20 cellular contexts compared by ENCODE assay signal in the genomic region with DNA sequence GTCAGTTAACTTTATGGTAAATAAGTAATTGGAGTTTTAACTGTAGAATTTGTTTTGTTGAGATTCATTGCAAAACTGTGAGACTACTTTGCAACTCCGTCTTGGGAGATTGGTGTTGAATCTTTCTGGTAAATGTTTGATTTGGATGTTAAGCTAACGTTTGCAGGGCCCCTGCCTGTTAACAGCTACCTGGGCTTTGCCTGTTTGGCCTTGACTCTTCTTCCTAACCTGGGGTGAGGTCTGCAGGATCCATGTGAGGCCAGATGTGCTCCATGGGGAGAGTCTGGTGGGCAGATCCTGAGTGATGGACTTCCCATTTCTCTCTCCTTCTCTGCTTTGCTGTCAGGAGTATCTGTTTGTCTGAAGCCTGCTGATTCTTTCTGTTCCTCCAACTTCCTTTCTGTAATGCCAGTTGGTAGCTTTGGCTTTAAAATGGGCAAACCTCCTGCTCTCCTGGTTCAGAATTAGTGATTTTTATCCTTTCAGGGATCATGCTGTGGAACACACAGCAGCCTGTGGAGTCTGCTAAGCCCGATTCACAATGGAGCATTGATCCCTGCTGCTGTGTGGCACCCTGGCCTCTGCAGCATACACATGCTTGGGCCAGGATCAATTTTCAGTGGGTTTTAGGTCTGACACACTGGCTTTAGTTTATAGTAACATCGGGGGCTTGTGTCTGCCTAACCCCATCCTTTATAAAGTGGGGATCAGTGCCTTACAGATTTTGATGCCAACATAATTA.
"Had no signal": no experiment of that assay in that cellular context is flagged by ENCODE, and none has a peak within 500 bp of the region (broad histone marks: within the 10 kb centered on the region; RNA-seq: fewer than 3 reads in every experiment).

No MANE protein-coding gene starts in this region.

- H3K27me3 Mint-ChIP-seq: activated CD4-positive, alpha-beta T cell treated with anti-CD3 and anti-CD28 coated beads, Interleukin-2, amount 10 ng/mL, durations not matched to agents 7 days and 5 days had no signal

- H3K4me1 ChIP-seq: prostate gland had no signal

- H3K4me3 Mint-ChIP-seq: activated CD4-positive, alpha-beta T cell treated with anti-CD3 and anti-CD28 coated beads, Interleukin-2, amount 10 ng/mL, durations not matched to agents 7 days and 5 days; activated T-cell treated with anti-CD3 and anti-CD28 coated beads, Interleukin-2, amount 50 U/mL, for 4 hours had no signal

- DNase-seq: activated CD4-positive, alpha-beta T cell treated with anti-CD3 and anti-CD28 coated beads, Interleukin-2, amount 10 ng/mL, durations not matched to agents 7 days and 5 days; activated CD8-positive, alpha-beta memory T cell treated with anti-CD3 and anti-CD28 coated beads, Interleukin-2, amount 50 U/mL, for 4 hours; activated effector memory CD4-positive, alpha-beta T cell treated with Interleukin-2 at 50 U/mL for 16 hours; activated naive CD4-positive, alpha-beta T cell treated with anti-CD3 and anti-CD28 coated beads, Interleukin-2, amount 50 U/mL, for 16 hours; activated T-cell treated with anti-CD3 and anti-CD28 coated beads, Interleukin-2, amount 50 U/mL, for 4 hours; effector CD4-positive, alpha-beta T cell; esophagus squamous epithelium; left cardiac atrium; lower lobe of right lung; midbrain; stimulated activated naive CD8-positive, alpha-beta T cell treated with anti-CD3 and anti-CD28 coated beads, Interleukin-15, Interleukin-2, amounts not matched to agents 100 U/mL and 50 U/mL, for 24 hours; substantia nigra; T-helper 1 cell; T1000; tibial artery had no signal

- H3K27ac ChIP-seq: ascending aorta, esophagus squamous epithelium, lower lobe of right lung, prostate gland, skin epidermis, tibial artery had no signal

- H3K9me3 ChIP-seq: ascending aorta, esophagus squamous epithelium, lower lobe of right lung, prostate gland, tibial artery had no signal

- H3K36me3 ChIP-seq: ascending aorta, esophagus squamous epithelium, lower lobe of right lung, prostate gland, tibial artery had no signal

- H3K27me3 ChIP-seq: ascending aorta, esophagus squamous epithelium, tibial artery had no signal

- ATAC-seq: activated CD4-positive, CD25-positive, alpha-beta regulatory T cell treated with anti-CD3 and anti-CD28 coated beads, Interleukin-2, amount 50 U/mL, for 24 hours; activated T-cell treated with anti-CD3 and anti-CD28 coated beads, Interleukin-2, amount 50 U/mL, for 4 hours; left cardiac atrium; lower lobe of right lung; right cardiac atrium; stimulated activated naive CD8-positive, alpha-beta T cell treated with anti-CD3 and anti-CD28 coated beads, Interleukin-15, Interleukin-2, amounts not matched to agents 100 U/mL and 50 U/mL, for 24 hours had no signal

- H3K27ac Mint-ChIP-seq: activated CD4-positive, alpha-beta T cell treated with anti-CD3 and anti-CD28 coated beads, Interleukin-2, amount 10 ng/mL, durations not matched to agents 7 days and 5 days had no signal

- H3K4me1 Mint-ChIP-seq: activated CD4-positive, alpha-beta T cell treated with anti-CD3 and anti-CD28 coated beads, Interleukin-2, amount 10 ng/mL, durations not matched to agents 7 days and 5 days had no signal

- H3K9me3 Mint-ChIP-seq: activated CD4-positive, alpha-beta T cell treated with anti-CD3 and anti-CD28 coated beads, Interleukin-2, amount 10 ng/mL, durations not matched to agents 7 days and 5 days; activated T-cell treated with anti-CD3 and anti-CD28 coated beads, Interleukin-2, amount 50 U/mL, for 4 hours had no signal

- H3K4me3 ChIP-seq: ascending aorta, esophagus squamous epithelium, lower lobe of right lung, prostate gland, skin epidermis, tibial artery had no signal
